In the genomic region with DNA sequence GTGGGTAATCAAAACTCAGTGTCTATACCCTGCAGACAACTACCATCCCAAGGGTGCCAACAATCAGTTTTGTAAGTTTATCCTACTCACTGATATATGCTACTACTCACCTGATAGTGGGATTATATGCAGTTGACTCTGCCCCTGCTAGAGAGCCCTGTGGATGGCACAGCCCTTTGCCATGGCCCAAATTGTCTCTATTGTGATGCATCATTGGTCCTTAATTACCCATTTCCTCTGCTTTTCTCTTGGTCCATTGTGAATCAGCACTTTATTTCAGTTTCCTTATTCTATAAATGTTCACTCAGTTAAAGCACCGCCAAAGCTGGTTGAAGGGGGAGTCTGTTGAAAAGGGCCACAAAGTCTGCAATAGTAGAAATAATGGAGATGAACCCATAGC, we compare ENCODE assay signal across 1 cellular context.
TF ChIP-seq lines count a peak whose summit lies in the region.

No MANE protein-coding gene starts in this region.

TF ChIP-seq in H1, 55 proteins besides CTCF, POLR2A, EP300 and RAD21 (continued from another document):
- TF ChIP-seq TAF7 (optimal IDR thresholded peaks at IDR 0.05; ENCODE audit: borderline replicate concordance, low read depth, low read length) (no peak), RXRA (IDR thresholded peaks at IDR 0.05; ENCODE audit: insufficient read depth, low read depth, low read length) (no peak), NANOG (IDR thresholded peaks at IDR 0.05; ENCODE audit: insufficient read depth, low read depth, low read length, poor library complexity, severe bottlenecking) (peak; percentile 93), MAFK (IDR thresholded peaks at IDR 0.05; ENCODE audit: low read depth, low read length) (peak; percentile 60; the same call in 1 of the 2 replicates), YY1 (IDR thresholded peaks at IDR 0.05; ENCODE audit: low read depth, low read length) (no peak), CBX8 (IDR thresholded peaks at IDR 0.05; ENCODE audit: borderline replicate concordance, low read depth, low read length) (no peak), CTBP2 (IDR thresholded peaks at IDR 0.05; ENCODE audit: borderline replicate concordance, insufficient read depth, insufficient read length, low read length) (no peak)
